In the genomic region with DNA sequence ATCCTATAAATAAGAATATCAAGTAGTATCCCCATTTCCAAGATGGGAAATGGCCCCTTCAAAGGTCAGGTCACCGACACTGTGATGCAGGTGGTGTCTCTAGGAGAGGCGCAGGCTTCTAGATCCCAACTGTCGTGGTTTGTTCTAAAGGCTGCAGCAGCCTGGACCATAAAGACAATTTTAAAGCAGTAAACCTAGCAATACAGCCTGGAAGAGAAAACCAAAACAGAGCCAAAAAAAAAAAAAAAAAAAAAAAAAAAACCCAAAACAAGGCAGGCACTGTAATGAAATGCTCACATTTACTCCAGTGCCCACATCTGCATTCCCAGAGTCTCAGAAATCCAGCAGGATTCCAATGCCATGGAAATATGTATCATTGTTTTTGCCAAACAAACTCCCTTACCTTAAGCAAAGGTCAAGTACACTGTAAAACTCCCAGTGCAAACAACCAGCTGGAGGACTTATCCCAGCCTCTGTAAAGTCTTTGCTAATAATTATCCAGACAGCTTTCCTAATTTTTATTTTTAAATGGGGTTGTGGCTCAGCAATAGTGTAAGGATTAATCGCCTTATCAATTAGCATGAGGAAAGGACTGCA, we compare ENCODE assay signal across 1 cellular context.
TF ChIP-seq lines count a peak whose summit lies in the region.

No MANE protein-coding gene starts in this region.

TF ChIP-seq in HepG2, 621 proteins besides CTCF, POLR2A, EP300 and RAD21 (continued from another document and continues in another):
- TF ChIP-seq PRDM4 (CRISPR knock-in tag; IDR thresholded peaks at IDR 0.05; ENCODE audit: borderline replicate concordance) (no peak), CCAR2 (optimal IDR thresholded peaks at IDR 0.05; ENCODE audit: low read depth, low read length) (no peak), ZNF296 (CRISPR knock-in tag; conservative IDR thresholded peaks at IDR 0.05) (no peak), PLSCR1 (CRISPR knock-in tag; IDR thresholded peaks at IDR 0.05; ENCODE audit: borderline replicate concordance) (no peak), ZNF543 (CRISPR knock-in tag; IDR thresholded peaks at IDR 0.05) (no peak), AHR (CRISPR knock-in tag; IDR thresholded peaks at IDR 0.05) (no peak), GATA4 (IDR thresholded peaks at IDR 0.05; ENCODE audit: borderline replicate concordance, low read depth) (peak; percentile 36; the same call in 1 of the 2 replicates), HOXA7 (CRISPR knock-in tag; IDR thresholded peaks at IDR 0.05) (no peak), WIZ (CRISPR knock-in tag; IDR thresholded peaks at IDR 0.05) (no peak), NCOR1 (IDR thresholded peaks at IDR 0.05; ENCODE audit: borderline replicate concordance, low read length) (peak; percentile 98; the same call in 1 of the 2 replicates), MAZ (IDR thresholded peaks at IDR 0.05; ENCODE audit: borderline replicate concordance, low read depth, low read length) (0 out of 2 replicates have a peak, but pooled peaks have one; percentile 18), MAZ (CRISPR knock-in tag; IDR thresholded peaks at IDR 0.05; ENCODE audit: low read depth) (no peak; the same call in 1 of the 2 replicates), SUZ12 (IDR thresholded peaks at IDR 0.05; ENCODE audit: low read depth, low read length) (no peak), AGO1 (IDR thresholded peaks at IDR 0.05; ENCODE audit: low read depth, low read length, poor library complexity, severe bottlenecking) (no peak), ZNF234 (CRISPR knock-in tag; conservative IDR thresholded peaks at IDR 0.05) (no peak), FOSL1 (CRISPR knock-in tag; IDR thresholded peaks at IDR 0.05; ENCODE audit: borderline replicate concordance) (no peak), ZNF839 (CRISPR knock-in tag; IDR thresholded peaks at IDR 0.05; ENCODE audit: borderline replicate concordance) (no peak), ZNF30 (CRISPR knock-in tag; IDR thresholded peaks at IDR 0.05) (no peak), MTF1 (CRISPR knock-in tag; IDR thresholded peaks at IDR 0.05) (no peak), ZNF484 (CRISPR knock-in tag; IDR thresholded peaks at IDR 0.05; ENCODE audit: borderline replicate concordance, low read depth) (no peak), TOE1 (CRISPR knock-in tag; IDR thresholded peaks at IDR 0.05) (no peak), ZNF678 (CRISPR knock-in tag; IDR thresholded peaks at IDR 0.05) (no peak), TFDP2 (CRISPR knock-in tag; IDR thresholded peaks at IDR 0.05) (no peak), NFATC3 (CRISPR knock-in tag; IDR thresholded peaks at IDR 0.05) (no peak), ZSCAN31 (CRISPR knock-in tag; IDR thresholded peaks at IDR 0.05; ENCODE audit: low read depth) (no peak), PRPF4 (IDR thresholded peaks at IDR 0.05; ENCODE audit: low read depth, low read length, poor library complexity, severe bottlenecking) (no peak), PCBP1 (IDR thresholded peaks at IDR 0.05; ENCODE audit: borderline replicate concordance, low read depth, low read length) (no peak), YEATS4 (CRISPR knock-in tag; IDR thresholded peaks at IDR 0.05; ENCODE audit: borderline replicate concordance) (no peak; the same call in 1 of the 2 replicates)
- TF ChIP-seq, protein P1, sequence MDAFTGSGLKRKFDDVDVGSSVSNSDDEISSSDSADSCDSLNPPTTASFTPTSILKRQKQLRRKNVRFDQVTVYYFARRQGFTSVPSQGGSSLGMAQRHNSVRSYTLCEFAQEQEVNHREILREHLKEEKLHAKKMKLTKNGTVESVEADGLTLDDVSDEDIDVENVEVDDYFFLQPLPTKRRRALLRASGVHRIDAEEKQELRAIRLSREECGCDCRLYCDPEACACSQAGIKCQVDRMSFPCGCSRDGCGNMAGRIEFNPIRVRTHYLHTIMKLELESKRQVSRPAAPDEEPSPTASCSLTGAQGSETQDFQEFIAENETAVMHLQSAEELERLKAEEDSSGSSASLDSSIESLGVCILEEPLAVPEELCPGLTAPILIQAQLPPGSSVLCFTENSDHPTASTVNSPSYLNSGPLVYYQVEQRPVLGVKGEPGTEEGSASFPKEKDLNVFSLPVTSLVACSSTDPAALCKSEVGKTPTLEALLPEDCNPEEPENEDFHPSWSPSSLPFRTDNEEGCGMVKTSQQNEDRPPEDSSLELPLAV (CRISPR knock-in tag; conservative IDR thresholded peaks at IDR 0.05; ENCODE audit: low read depth): no peak
- TF ChIP-seq, protein P2, sequence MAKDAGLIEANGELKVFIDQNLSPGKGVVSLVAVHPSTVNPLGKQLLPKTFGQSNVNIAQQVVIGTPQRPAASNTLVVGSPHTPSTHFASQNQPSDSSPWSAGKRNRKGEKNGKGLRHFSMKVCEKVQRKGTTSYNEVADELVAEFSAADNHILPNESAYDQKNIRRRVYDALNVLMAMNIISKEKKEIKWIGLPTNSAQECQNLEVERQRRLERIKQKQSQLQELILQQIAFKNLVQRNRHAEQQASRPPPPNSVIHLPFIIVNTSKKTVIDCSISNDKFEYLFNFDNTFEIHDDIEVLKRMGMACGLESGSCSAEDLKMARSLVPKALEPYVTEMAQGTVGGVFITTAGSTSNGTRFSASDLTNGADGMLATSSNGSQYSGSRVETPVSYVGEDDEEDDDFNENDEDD (CRISPR knock-in tag; IDR thresholded peaks at IDR 0.05; ENCODE audit: borderline replicate concordance): no peak
- TF ChIP-seq, protein P3, sequence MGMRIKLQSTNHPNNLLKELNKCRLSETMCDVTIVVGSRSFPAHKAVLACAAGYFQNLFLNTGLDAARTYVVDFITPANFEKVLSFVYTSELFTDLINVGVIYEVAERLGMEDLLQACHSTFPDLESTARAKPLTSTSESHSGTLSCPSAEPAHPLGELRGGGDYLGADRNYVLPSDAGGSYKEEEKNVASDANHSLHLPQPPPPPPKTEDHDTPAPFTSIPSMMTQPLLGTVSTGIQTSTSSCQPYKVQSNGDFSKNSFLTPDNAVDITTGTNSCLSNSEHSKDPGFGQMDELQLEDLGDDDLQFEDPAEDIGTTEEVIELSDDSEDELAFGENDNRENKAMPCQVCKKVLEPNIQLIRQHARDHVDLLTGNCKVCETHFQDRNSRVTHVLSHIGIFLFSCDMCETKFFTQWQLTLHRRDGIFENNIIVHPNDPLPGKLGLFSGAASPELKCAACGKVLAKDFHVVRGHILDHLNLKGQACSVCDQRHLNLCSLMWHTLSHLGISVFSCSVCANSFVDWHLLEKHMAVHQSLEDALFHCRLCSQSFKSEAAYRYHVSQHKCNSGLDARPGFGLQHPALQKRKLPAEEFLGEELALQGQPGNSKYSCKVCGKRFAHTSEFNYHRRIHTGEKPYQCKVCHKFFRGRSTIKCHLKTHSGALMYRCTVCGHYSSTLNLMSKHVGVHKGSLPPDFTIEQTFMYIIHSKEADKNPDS (CRISPR knock-in tag; IDR thresholded peaks at IDR 0.05): no peak
- TF ChIP-seq, protein P4, sequence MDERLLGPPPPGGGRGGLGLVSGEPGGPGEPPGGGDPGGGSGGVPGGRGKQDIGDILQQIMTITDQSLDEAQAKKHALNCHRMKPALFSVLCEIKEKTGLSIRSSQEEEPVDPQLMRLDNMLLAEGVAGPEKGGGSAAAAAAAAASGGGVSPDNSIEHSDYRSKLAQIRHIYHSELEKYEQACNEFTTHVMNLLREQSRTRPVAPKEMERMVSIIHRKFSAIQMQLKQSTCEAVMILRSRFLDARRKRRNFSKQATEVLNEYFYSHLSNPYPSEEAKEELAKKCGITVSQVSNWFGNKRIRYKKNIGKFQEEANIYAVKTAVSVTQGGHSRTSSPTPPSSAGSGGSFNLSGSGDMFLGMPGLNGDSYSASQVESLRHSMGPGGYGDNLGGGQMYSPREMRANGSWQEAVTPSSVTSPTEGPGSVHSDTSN (CRISPR knock-in tag; IDR thresholded peaks at IDR 0.05): no peak
- TF ChIP-seq, protein P5, sequence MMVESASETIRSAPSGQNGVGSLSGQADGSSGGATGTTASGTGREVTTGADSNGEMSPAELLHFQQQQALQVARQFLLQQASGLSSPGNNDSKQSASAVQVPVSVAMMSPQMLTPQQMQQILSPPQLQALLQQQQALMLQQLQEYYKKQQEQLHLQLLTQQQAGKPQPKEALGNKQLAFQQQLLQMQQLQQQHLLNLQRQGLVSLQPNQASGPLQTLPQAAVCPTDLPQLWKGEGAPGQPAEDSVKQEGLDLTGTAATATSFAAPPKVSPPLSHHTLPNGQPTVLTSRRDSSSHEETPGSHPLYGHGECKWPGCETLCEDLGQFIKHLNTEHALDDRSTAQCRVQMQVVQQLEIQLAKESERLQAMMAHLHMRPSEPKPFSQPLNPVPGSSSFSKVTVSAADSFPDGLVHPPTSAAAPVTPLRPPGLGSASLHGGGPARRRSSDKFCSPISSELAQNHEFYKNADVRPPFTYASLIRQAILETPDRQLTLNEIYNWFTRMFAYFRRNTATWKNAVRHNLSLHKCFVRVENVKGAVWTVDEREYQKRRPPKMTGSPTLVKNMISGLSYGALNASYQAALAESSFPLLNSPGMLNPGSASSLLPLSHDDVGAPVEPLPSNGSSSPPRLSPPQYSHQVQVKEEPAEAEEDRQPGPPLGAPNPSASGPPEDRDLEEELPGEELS (CRISPR knock-in tag; IDR thresholded peaks at IDR 0.05): peak; percentile 88
- TF ChIP-seq, protein P6, sequence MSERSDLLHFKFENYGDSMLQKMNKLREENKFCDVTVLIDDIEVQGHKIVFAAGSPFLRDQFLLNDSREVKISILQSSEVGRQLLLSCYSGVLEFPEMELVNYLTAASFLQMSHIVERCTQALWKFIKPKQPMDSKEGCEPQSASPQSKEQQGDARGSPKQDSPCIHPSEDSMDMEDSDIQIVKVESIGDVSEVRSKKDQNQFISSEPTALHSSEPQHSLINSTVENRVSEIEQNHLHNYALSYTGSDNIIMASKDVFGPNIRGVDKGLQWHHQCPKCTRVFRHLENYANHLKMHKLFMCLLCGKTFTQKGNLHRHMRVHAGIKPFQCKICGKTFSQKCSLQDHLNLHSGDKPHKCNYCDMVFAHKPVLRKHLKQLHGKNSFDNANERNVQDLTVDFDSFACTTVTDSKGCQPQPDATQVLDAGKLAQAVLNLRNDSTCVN (CRISPR knock-in tag; IDR thresholded peaks at IDR 0.05; ENCODE audit: borderline replicate concordance): no peak
- TF ChIP-seq, protein P7, sequence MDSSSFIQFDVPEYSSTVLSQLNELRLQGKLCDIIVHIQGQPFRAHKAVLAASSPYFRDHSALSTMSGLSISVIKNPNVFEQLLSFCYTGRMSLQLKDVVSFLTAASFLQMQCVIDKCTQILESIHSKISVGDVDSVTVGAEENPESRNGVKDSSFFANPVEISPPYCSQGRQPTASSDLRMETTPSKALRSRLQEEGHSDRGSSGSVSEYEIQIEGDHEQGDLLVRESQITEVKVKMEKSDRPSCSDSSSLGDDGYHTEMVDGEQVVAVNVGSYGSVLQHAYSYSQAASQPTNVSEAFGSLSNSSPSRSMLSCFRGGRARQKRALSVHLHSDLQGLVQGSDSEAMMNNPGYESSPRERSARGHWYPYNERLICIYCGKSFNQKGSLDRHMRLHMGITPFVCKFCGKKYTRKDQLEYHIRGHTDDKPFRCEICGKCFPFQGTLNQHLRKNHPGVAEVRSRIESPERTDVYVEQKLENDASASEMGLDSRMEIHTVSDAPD (CRISPR knock-in tag; IDR thresholded peaks at IDR 0.05): peak; percentile 78; the same call in 1 of the 2 replicates
- TF ChIP-seq, protein P8, sequence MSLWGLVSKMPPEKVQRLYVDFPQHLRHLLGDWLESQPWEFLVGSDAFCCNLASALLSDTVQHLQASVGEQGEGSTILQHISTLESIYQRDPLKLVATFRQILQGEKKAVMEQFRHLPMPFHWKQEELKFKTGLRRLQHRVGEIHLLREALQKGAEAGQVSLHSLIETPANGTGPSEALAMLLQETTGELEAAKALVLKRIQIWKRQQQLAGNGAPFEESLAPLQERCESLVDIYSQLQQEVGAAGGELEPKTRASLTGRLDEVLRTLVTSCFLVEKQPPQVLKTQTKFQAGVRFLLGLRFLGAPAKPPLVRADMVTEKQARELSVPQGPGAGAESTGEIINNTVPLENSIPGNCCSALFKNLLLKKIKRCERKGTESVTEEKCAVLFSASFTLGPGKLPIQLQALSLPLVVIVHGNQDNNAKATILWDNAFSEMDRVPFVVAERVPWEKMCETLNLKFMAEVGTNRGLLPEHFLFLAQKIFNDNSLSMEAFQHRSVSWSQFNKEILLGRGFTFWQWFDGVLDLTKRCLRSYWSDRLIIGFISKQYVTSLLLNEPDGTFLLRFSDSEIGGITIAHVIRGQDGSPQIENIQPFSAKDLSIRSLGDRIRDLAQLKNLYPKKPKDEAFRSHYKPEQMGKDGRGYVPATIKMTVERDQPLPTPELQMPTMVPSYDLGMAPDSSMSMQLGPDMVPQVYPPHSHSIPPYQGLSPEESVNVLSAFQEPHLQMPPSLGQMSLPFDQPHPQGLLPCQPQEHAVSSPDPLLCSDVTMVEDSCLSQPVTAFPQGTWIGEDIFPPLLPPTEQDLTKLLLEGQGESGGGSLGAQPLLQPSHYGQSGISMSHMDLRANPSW (CRISPR knock-in tag; IDR thresholded peaks at IDR 0.05; ENCODE audit: borderline replicate concordance): no peak
